Comparison of ENCODE assay signal across 21 cellular contexts in genomic region chr1:8854270-8854669, GRCh38.
"Had no signal": no experiment of that assay in that cellular context is flagged by ENCODE, and none has a peak within 500 bp of the region (broad histone marks: within the 10 kb centered on the region; RNA-seq: fewer than 3 reads in every experiment).

No MANE protein-coding gene starts in this region.

- H3K36me3 ChIP-seq: uterus had no signal

- H3K4me1 ChIP-seq: uterus had no signal

- ATAC-seq: activated CD4-positive, alpha-beta T cell treated with anti-CD3 and anti-CD28 coated beads for 36 hours; gastroesophageal sphincter; left lung had no signal

- H3K27ac Mint-ChIP-seq: activated CD4-positive, alpha-beta T cell treated with anti-CD3 and anti-CD28 coated beads for 36 hours; activated T-helper 2 cell treated with anti-CD3 and anti-CD28 coated beads, Interferon-gamma antibody, Interleukin-2, Interleukin-4, amounts not matched to agents 10 μg/mL and 5 μg/mL and 100 μg/mL, durations not matched to agents 14 hours and 24 hours and 36 hours; T-helper 2 cell treated with Interferon-gamma antibody and Interleukin-4, amounts not matched to agents 5 μg/mL and 100 μg/mL, for 36 hours had no signal

- H3K9me3 ChIP-seq: esophagus muscularis mucosa, gastroesophageal sphincter, heart right ventricle, left lung, tibial artery, uterus had no signal

- H3K9me3 Mint-ChIP-seq: activated T-helper 2 cell treated with anti-CD3 and anti-CD28 coated beads, Interferon-gamma antibody, Interleukin-2, Interleukin-4, amounts not matched to agents 10 μg/mL and 5 μg/mL and 100 μg/mL, durations not matched to agents 14 hours and 24 hours and 36 hours; neural crest cell; T-helper 2 cell treated with Interferon-gamma antibody and Interleukin-4, amounts not matched to agents 5 μg/mL and 100 μg/mL, for 36 hours had no signal

- H3K4me3 Mint-ChIP-seq: activated CD4-positive, alpha-beta T cell treated with anti-CD3 and anti-CD28 coated beads for 36 hours; neural crest cell; T-helper 2 cell treated with Interferon-gamma antibody and Interleukin-4, amounts not matched to agents 5 μg/mL and 100 μg/mL, for 36 hours had no signal

- DNase-seq: activated CD4-positive, alpha-beta T cell treated with anti-CD3 and anti-CD28 coated beads for 36 hours; activated CD4-positive, alpha-beta T cell treated with anti-CD3 and anti-CD28 coated beads, Interleukin-2, amount 50 U/mL, for 48 hours; activated naive CD4-positive, alpha-beta T cell treated with Interleukin-2 at 50 U/mL for 16 hours; anterior cingulate cortex; cortex of kidney; effector CD4-positive, alpha-beta T cell; heart right ventricle; left lung; mammary epithelial cell; retina; stimulated activated CD4-positive, alpha-beta T cell treated with anti-CD3 and anti-CD28 coated beads, Interleukin-12 subunit alpha, Interleukin-12 subunit beta, amount 100 ng/mL, for 4 hours; stimulated activated CD4-positive, alpha-beta T cell treated with anti-CD3 and anti-CD28 coated beads, Interleukin-1b, Interleukin-23, amount 100 ng/mL, for 48 hours; stimulated activated CD8-positive, alpha-beta memory T cell treated with anti-CD3 and anti-CD28 coated beads, Interleukin-4, amount 100 ng/mL, for 48 hours; stimulated activated naive CD4-positive, alpha-beta T cell treated with Interleukin-2 at 50 U/mL for 16 hours; uterus had no signal

- H3K27ac ChIP-seq: esophagus muscularis mucosa, gastroesophageal sphincter, heart right ventricle, left lung, uterus had no signal

- H3K27me3 Mint-ChIP-seq: activated CD4-positive, alpha-beta T cell treated with anti-CD3 and anti-CD28 coated beads for 36 hours had no signal

- H3K27me3 ChIP-seq: esophagus muscularis mucosa, gastroesophageal sphincter, heart right ventricle, left lung, tibial artery, uterus had no signal

- H3K4me3 ChIP-seq: esophagus muscularis mucosa, gastroesophageal sphincter, heart right ventricle, left lung, tibial artery, uterus had no signal
